ENCODE assay signal across 3 cellular contexts in genomic region chr6:37283786-37284185, GRCh38.
TF ChIP-seq lines count a peak whose summit lies in the region.

No MANE protein-coding gene starts in this region.

TF ChIP-seq in liver, 16 proteins besides CTCF, POLR2A, EP300 and RAD21:
- TF ChIP-seq NR2F2 (IDR thresholded peaks at IDR 0.05) (no peak), EGR1 (IDR thresholded peaks at IDR 0.05; ENCODE audit: low read depth in 2 of 2) (no peak), ATF3 (IDR thresholded peaks at IDR 0.05) (no peak), FOXA1 (IDR thresholded peaks at IDR 0.05) (no peak), REST (IDR thresholded peaks at IDR 0.05) (peak; percentile 55), ZBTB33 (IDR thresholded peaks at IDR 0.05) (peak; percentile 23), MAX (IDR thresholded peaks at IDR 0.05) (peak; percentile 70), HNF4G (IDR thresholded peaks at IDR 0.05) (peak; percentile 45), JUND (IDR thresholded peaks at IDR 0.05) (peak; percentile 78 to 79), FOXA2 (IDR thresholded peaks at IDR 0.05) (no peak), YY1 (IDR thresholded peaks at IDR 0.05) (peak; percentile 58), SP1 (IDR thresholded peaks at IDR 0.05) (peak; percentile 69), HNF4A (conservative IDR thresholded peaks at IDR 0.05) (peak; percentile 75 to 80), RXRA (IDR thresholded peaks at IDR 0.05) (peak; percentile 83 to 84), GABPA (IDR thresholded peaks at IDR 0.05 in 1 of 2, conservative IDR thresholded peaks at IDR 0.05 in 1 of 2) (no peak), TAF1 (conservative IDR thresholded peaks at IDR 0.05) (no peak)

TF ChIP-seq in HepG2, 621 proteins besides CTCF, POLR2A, EP300 and RAD21:
- TF ChIP-seq FOXA3 (CRISPR knock-in tag; IDR thresholded peaks at IDR 0.05) (no peak), ZNF354B (CRISPR knock-in tag; IDR thresholded peaks at IDR 0.05) (no peak), GFI1 (CRISPR knock-in tag; IDR thresholded peaks at IDR 0.05; ENCODE audit: borderline replicate concordance) (no peak), ZBTB7A (CRISPR knock-in tag; IDR thresholded peaks at IDR 0.05) (no peak), ZNF530 (CRISPR knock-in tag; IDR thresholded peaks at IDR 0.05; ENCODE audit: low read depth) (no peak), CREB1 (IDR thresholded peaks at IDR 0.05) (no peak), CREB1 (CRISPR knock-in tag; IDR thresholded peaks at IDR 0.05) (no peak)

TF ChIP-seq in GM12891, 5 proteins besides CTCF, POLR2A, EP300 and RAD21:
- TF ChIP-seq TAF1 (IDR thresholded peaks at IDR 0.05; ENCODE audit: low read depth, low read length) (no peak), POLR2AphosphoS5 (IDR thresholded peaks at IDR 0.05; ENCODE audit: low read depth, low read length) (no peak), POU2F2 (IDR thresholded peaks at IDR 0.05; ENCODE audit: low read depth, low read length) (no peak), SPI1 (IDR thresholded peaks at IDR 0.05; ENCODE audit: low read depth, low read length) (no peak), PAX5 (IDR thresholded peaks at IDR 0.05; ENCODE audit: insufficient read depth, low read length, severe bottlenecking) (no peak)
